20 cellular contexts compared by ENCODE assay signal in the genomic region with DNA sequence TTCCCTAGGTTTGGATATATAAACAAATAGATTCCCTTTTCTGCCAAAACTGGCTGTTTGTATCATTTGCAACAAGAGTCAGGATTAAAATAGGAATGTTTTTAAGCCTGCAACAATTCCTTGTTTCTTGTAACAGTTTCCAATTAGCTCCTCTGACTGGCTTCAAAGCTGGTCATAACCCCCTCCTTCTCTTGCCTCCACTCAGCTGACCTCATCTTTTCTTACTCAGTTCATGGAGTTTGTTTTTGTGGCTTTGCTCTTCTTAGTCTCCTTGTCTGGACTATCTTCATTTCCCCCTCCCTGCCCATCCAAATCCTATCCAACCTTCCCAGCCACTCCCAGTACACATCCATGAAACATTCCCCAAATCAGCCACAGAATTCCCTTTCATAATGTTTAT. TPM values are rescaled to one million over a fixed set of nuclear protein-coding genes. Genes with fewer than 3 reads are reported as not detected.
DNase-seq lines count a peak whose midpoint lies in the region; ATAC-seq and TF ChIP-seq lines count a peak whose summit lies in the region.
"Had no signal": no experiment of that assay in that cellular context is flagged by ENCODE, and none has a peak within 500 bp of the region (broad histone marks: within the 10 kb centered on the region; RNA-seq: fewer than 3 reads in every experiment).

No MANE protein-coding gene starts in this region.

- H4K8ac ChIP-seq in IMR-90 (ENCODE audit: low read depth in 2 of 2, low read length in 2 of 2) (no peak overlapping the region), neuronal stem cell (ENCODE audit: low read depth, low read length) (no peak overlapping the region)

- no peak overlapping the region for H2BK12ac ChIP-seq in neuronal stem cell (ENCODE audit: low read length)

- no peak overlapping the region for H2BK120ac ChIP-seq in IMR-90 (ENCODE audit: low read depth, low read length)
- no peak overlapping the region for H2BK120ac ChIP-seq in neuronal stem cell (ENCODE audit: low read depth, low read length)

- no peak for TF ChIP-seq RAD21 in IMR-90 (IDR thresholded peaks at IDR 0.05; ENCODE audit: low read length)

- peak; percentile 49 for DNase-seq in AG10803 (ENCODE audit: low read depth)
- peak; percentile 41 for DNase-seq in IMR-90
- peak; percentile 64 for DNase-seq in osteoblast (ENCODE audit: insufficient read length, low spot score, missing footprints)
- no peak for DNase-seq in NAMALWA (ENCODE audit: low spot score)
- no peak for DNase-seq in stimulated activated effector memory CD8-positive, alpha-beta T cell treated with anti-CD3 and anti-CD28 coated beads, Interleukin-12 subunit alpha, Interleukin-12 subunit beta, amount 100 ng/mL, for 72 hours (ENCODE audit: low spot score in 2 of 2)
- DNase-seq in neuronal stem cell (ENCODE audit: low spot score): no peak
- no peak for DNase-seq in NCI-H2227 treated with DMSO at 0.1 percent for 48 hours (lab: John Stamatoyannopoulos, UW)
- DNase-seq: BE2C; CD4-positive, alpha-beta T cell; DMS53; GOT3; MV-4-11; NCI-H1417 treated with DMSO at 0.1 percent for 48 hours; NCI-H1930; NCI-H748 treated with DMSO at 0.1 percent for 48 hours; RPMI8226; SIG-M5 had no signal

- TF ChIP-seq CTCF in AG10803 (conservative IDR thresholded peaks at IDR 0.05; ENCODE audit: low read length): no peak
- no peak for TF ChIP-seq CTCF in IMR-90 (conservative IDR thresholded peaks at IDR 0.05; ENCODE audit: low read depth, low read length)
- TF ChIP-seq CTCF in osteoblast (IDR thresholded peaks at IDR 0.05; ENCODE audit: extremely low read depth, low read depth, low read length): no peak

- H3K4me1 ChIP-seq in IMR-90 (ENCODE audit: control insufficient read depth, insufficient read depth, low read length) (no peaks in the 10 kb centered on the region), osteoblast (ENCODE audit: insufficient read depth, low read length) (no peaks in the 10 kb centered on the region), neuronal stem cell (ENCODE audit: control insufficient read depth in 2 of 2, insufficient read depth in 1 of 2, low read depth in 1 of 2, low read length in 2 of 2) (no peaks in the 10 kb centered on the region)
- H3K4me1 ChIP-seq: BE2C had no signal

- no peaks in the 10 kb centered on the region for H3K79me1 ChIP-seq in IMR-90 (ENCODE audit: low read depth in 1 of 2, low read length in 2 of 2)
- no peaks in the 10 kb centered on the region for H3K79me1 ChIP-seq in neuronal stem cell (ENCODE audit: low read depth, low read length)

- H3K9ac ChIP-seq in IMR-90 (ENCODE audit: low read depth, low read length) (no peak overlapping the region), neuronal stem cell (ENCODE audit: low read depth, low read length, poor library complexity) (no peak overlapping the region)

- H3K9me3 Mint-ChIP-seq in dendritic cell treated with granulocyte-macrophage colony-stimulating factor and Interleukin-4, amounts not matched to agents 40 ng/mL and 50 ng/mL, for 4 days: no peaks in the 10 kb centered on the region
- no peaks in the 10 kb centered on the region for H3K9me3 Mint-ChIP-seq in stimulated activated effector memory CD8-positive, alpha-beta T cell treated with anti-CD3 and anti-CD28 coated beads, Interleukin-12 subunit alpha, Interleukin-12 subunit beta, amount 100 ng/mL, for 72 hours
- H3K9me3 Mint-ChIP-seq: CD4-positive, alpha-beta T cell had no signal

- no peak overlapping the region for H3K18ac ChIP-seq in IMR-90 (ENCODE audit: low read depth, low read length)
- H3K18ac ChIP-seq in neuronal stem cell (ENCODE audit: low read length): no peak overlapping the region

- peaks cover 16% of the 10 kb centered on the region for H3K27me3 Mint-ChIP-seq in dendritic cell treated with granulocyte-macrophage colony-stimulating factor and Interleukin-4, amounts not matched to agents 40 ng/mL and 50 ng/mL, for 4 days
- H3K27me3 Mint-ChIP-seq: CD4-positive, alpha-beta T cell had no signal

- CTCF ChIA-PET in IMR-90 (lab: Yijun Ruan, JAX): interaction anchor here (0.7 kb wide), 1 partner anchor 119 kb away, joined by 3 read pairs; no protein-coding TSS in a partner anchor

- H2BK5ac ChIP-seq in IMR-90 (ENCODE audit: low read depth, low read length, poor library complexity, severe bottlenecking) (no peak overlapping the region), neuronal stem cell (ENCODE audit: low read length) (no peak overlapping the region)

- no peak overlapping the region for H3K4me3 ChIP-seq in AG10803 (ENCODE audit: low read length)
- no peak overlapping the region for H3K4me3 ChIP-seq in IMR-90 (ENCODE audit: insufficient read depth, low read depth, low read length)
- H3K4me3 ChIP-seq in osteoblast (ENCODE audit: insufficient read depth, low read length): no peak overlapping the region
- no peak overlapping the region for H3K4me3 ChIP-seq in neuronal stem cell (ENCODE audit: low read length in 2 of 2)
- H3K4me3 ChIP-seq: A549, K562 had no signal

- H4K20me1 ChIP-seq in IMR-90 (ENCODE audit: insufficient read depth, low read length) (no peaks in the 10 kb centered on the region), osteoblast (ENCODE audit: insufficient read depth, low read length) (no peaks in the 10 kb centered on the region)

- in situ Hi-C loops in IMR-90 (cut with MboI; ENCODE audit: low sequenced_read_pairs): no loop called here

- H3K27ac Mint-ChIP-seq in dendritic cell treated with granulocyte-macrophage colony-stimulating factor and Interleukin-4, amounts not matched to agents 40 ng/mL and 50 ng/mL, for 4 days: peak overlapping the region; percentile 51
- no peak overlapping the region for H3K27ac Mint-ChIP-seq in stimulated activated effector memory CD8-positive, alpha-beta T cell treated with anti-CD3 and anti-CD28 coated beads, Interleukin-12 subunit alpha, Interleukin-12 subunit beta, amount 100 ng/mL, for 72 hours
- H3K27ac Mint-ChIP-seq: CD4-positive, alpha-beta T cell had no signal

- H3K4me1 Mint-ChIP-seq in dendritic cell treated with granulocyte-macrophage colony-stimulating factor and Interleukin-4, amounts not matched to agents 40 ng/mL and 50 ng/mL, for 4 days (ENCODE audit: low read depth): peaks cover 20% of the 10 kb centered on the region
- H3K4me1 Mint-ChIP-seq in stimulated activated effector memory CD8-positive, alpha-beta T cell treated with anti-CD3 and anti-CD28 coated beads, Interleukin-12 subunit alpha, Interleukin-12 subunit beta, amount 100 ng/mL, for 72 hours: peaks cover 6% of the 10 kb centered on the region

- no peak overlapping the region for H4K91ac ChIP-seq in IMR-90 (ENCODE audit: insufficient read depth, low read depth, low read length)
- no peak overlapping the region for H4K91ac ChIP-seq in neuronal stem cell (ENCODE audit: low read depth, low read length, poor library complexity)

- H3K9me1 ChIP-seq in IMR-90 (ENCODE audit: insufficient read depth, low read length): no peaks in the 10 kb centered on the region

- H2AFZ ChIP-seq in IMR-90 (replicated peaks; ENCODE audit: low read length, poor library complexity) (no peak overlapping the region), osteoblast (ENCODE audit: low read length) (peak overlapping the region; percentile 1), neuronal stem cell (ENCODE audit: low read length) (no peak overlapping the region)

- H3K79me2 ChIP-seq in osteoblast (ENCODE audit: insufficient read depth, low read length): no peaks in the 10 kb centered on the region

- H3K56ac ChIP-seq in IMR-90 (ENCODE audit: extremely low read depth, insufficient read depth, low read length): no peak overlapping the region

- no peak overlapping the region for H3K4me3 Mint-ChIP-seq in dendritic cell treated with granulocyte-macrophage colony-stimulating factor and Interleukin-4, amounts not matched to agents 40 ng/mL and 50 ng/mL, for 4 days
- no peak overlapping the region for H3K4me3 Mint-ChIP-seq in stimulated activated effector memory CD8-positive, alpha-beta T cell treated with anti-CD3 and anti-CD28 coated beads, Interleukin-12 subunit alpha, Interleukin-12 subunit beta, amount 100 ng/mL, for 72 hours
- H3K4me3 Mint-ChIP-seq: CD4-positive, alpha-beta T cell had no signal

- POLR2A ChIA-PET in IMR-90 (lab: Charles Lee; ENCODE audit: unreplicated experiment): no interaction called here

- H3K9me3 ChIP-seq in IMR-90 (ENCODE audit: control insufficient read depth, insufficient read depth, low read length): no peaks in the 10 kb centered on the region
- H3K9me3 ChIP-seq in osteoblast (ENCODE audit: low read depth, low read length): no peaks in the 10 kb centered on the region
- no peaks in the 10 kb centered on the region for H3K9me3 ChIP-seq in neuronal stem cell (replicated peaks in 1 of 2; ENCODE audit: control insufficient read depth in 2 of 2, insufficient read depth in 1 of 2, low read depth in 1 of 2, low read length in 2 of 2)
- H3K9me3 ChIP-seq: A549, BE2C had no signal

- H3K4me2 ChIP-seq in IMR-90 (ENCODE audit: low read depth, low read length) (no peak overlapping the region), osteoblast (ENCODE audit: insufficient read depth, low read length) (no peak overlapping the region), neuronal stem cell (ENCODE audit: insufficient read depth, low read length, poor library complexity, severe bottlenecking) (no peak overlapping the region)
- H3K4me2 ChIP-seq: A549 had no signal

- peak overlapping the region; percentile 26; the same call in 1 of the 2 replicates for H3K14ac ChIP-seq in IMR-90 (replicated peaks; ENCODE audit: low read depth, low read length)
- H3K14ac ChIP-seq in neuronal stem cell (ENCODE audit: low read length): no peak overlapping the region

- no peak overlapping the region for H4K5ac ChIP-seq in IMR-90 (ENCODE audit: low read depth, low read length)

- intact Hi-C loops in IMR-90 (cut with micrococcal nuclease): no loop called here
- intact Hi-C loops in dendritic cell treated with granulocyte-macrophage colony-stimulating factor and Interleukin-4, amounts not matched to agents 40 ng/mL and 50 ng/mL, for 4 days (cut with micrococcal nuclease): no loop called here

- BruUV-seq in IMR-90 (replicated peaks; lab: Mats Ljungman, UMichigan): no TSS peak

- H2AK9ac ChIP-seq in IMR-90 (replicated peaks; ENCODE audit: low read depth, low read length, poor library complexity): no peak overlapping the region

- dilution Hi-C loops in IMR-90 (cut with HindIII; ENCODE audit: low sequenced_read_pairs, unreplicated experiment): no loop called here

- peak; percentile 76 for ATAC-seq in IMR-90 (ENCODE audit: low read depth)
- ATAC-seq in stimulated activated effector memory CD8-positive, alpha-beta T cell treated with anti-CD3 and anti-CD28 coated beads, Interleukin-12 subunit alpha, Interleukin-12 subunit beta, amount 100 ng/mL, for 72 hours: no peak
- ATAC-seq: A549, K562 had no signal

- no peak overlapping the region for H3K4ac ChIP-seq in IMR-90 (ENCODE audit: low read depth, low read length)
- no peak overlapping the region for H3K4ac ChIP-seq in neuronal stem cell (ENCODE audit: low read length)

- no peak overlapping the region for H2BK20ac ChIP-seq in IMR-90 (ENCODE audit: low read depth, low read length)

- H3K27me3 ChIP-seq in IMR-90 (ENCODE audit: control insufficient read depth, insufficient read depth, low read length) (peaks cover 1% of the 10 kb centered on the region; the same call in 1 of the 2 replicates), osteoblast (ENCODE audit: insufficient read depth, low read length) (no peaks in the 10 kb centered on the region), neuronal stem cell (ENCODE audit: control insufficient read depth in 3 of 3, insufficient read depth in 3 of 3, low read depth in 1 of 3, low read length in 3 of 3) (peaks cover 0 to 6% (median 0%) of the 10 kb centered on the region in 3 experiments)
- H3K27me3 ChIP-seq: BE2C had no signal

- no peak overlapping the region for H3K27ac ChIP-seq in IMR-90 (ENCODE audit: insufficient read depth, low read length)
- no peak overlapping the region for H3K27ac ChIP-seq in osteoblast (ENCODE audit: low read depth, low read length)
- no peak overlapping the region for H3K27ac ChIP-seq in neuronal stem cell (replicated peaks; ENCODE audit: low read length)
- H3K27ac ChIP-seq: A549 had no signal

- H3K23ac ChIP-seq in IMR-90 (ENCODE audit: low read depth, low read length) (no peak overlapping the region), neuronal stem cell (ENCODE audit: low read depth, low read length, poor library complexity) (no peak overlapping the region)

- no peaks in the 10 kb centered on the region for H3K36me3 Mint-ChIP-seq in dendritic cell treated with granulocyte-macrophage colony-stimulating factor and Interleukin-4, amounts not matched to agents 40 ng/mL and 50 ng/mL, for 4 days (ENCODE audit: low read depth)
- H3K36me3 Mint-ChIP-seq in stimulated activated effector memory CD8-positive, alpha-beta T cell treated with anti-CD3 and anti-CD28 coated beads, Interleukin-12 subunit alpha, Interleukin-12 subunit beta, amount 100 ng/mL, for 72 hours: no peaks in the 10 kb centered on the region

- no peak overlapping the region for H2BK15ac ChIP-seq in IMR-90 (ENCODE audit: low read depth, low read length)
- no peak overlapping the region for H2BK15ac ChIP-seq in neuronal stem cell (ENCODE audit: low read length)

- H3K36me3 ChIP-seq in IMR-90 (ENCODE audit: control insufficient read depth, insufficient read depth, low read length): no peaks in the 10 kb centered on the region
- H3K36me3 ChIP-seq in osteoblast (ENCODE audit: insufficient read depth, low read length): no peaks in the 10 kb centered on the region
- no peaks in the 10 kb centered on the region for H3K36me3 ChIP-seq in neuronal stem cell (replicated peaks in 1 of 2; ENCODE audit: control insufficient read depth in 2 of 2, insufficient read depth in 2 of 2, low read length in 2 of 2)
- H3K36me3 ChIP-seq: BE2C had no signal

- no peak for TF ChIP-seq POLR2A in IMR-90 (IDR thresholded peaks at IDR 0.05; ENCODE audit: low read depth, low read length)

- H2AK5ac ChIP-seq in IMR-90 (ENCODE audit: low read depth, low read length): no peak overlapping the region
- no peak overlapping the region for H2AK5ac ChIP-seq in neuronal stem cell (ENCODE audit: low read depth, low read length)

RNA-seq across cellular contexts. Expression of a gene that starts 14.3 kb away (rescaled TPM):
- total RNA-seq in IMR-90 (2012; rRNA removed) (13.1 and 15.1 TPM in 2 replicates), osteoblast (46.9 and 57.2 TPM in 2 replicates)
- 5.2 and 7.5 TPM in 2 replicates for polyA plus RNA-seq in IMR-90 (2012; rRNA removed)
- polyA plus RNA-seq in IMR-90 (2012; cell fraction: cytosol; rRNA removed): 3.1 and 5.5 TPM in 2 replicates
- 4.1 and 12.6 TPM in 2 replicates for polyA plus RNA-seq in IMR-90 (2012; cell fraction: nucleus; rRNA removed; ENCODE audit: low replicate concordance)
- polyA plus RNA-seq in neuronal stem cell (2013, experiment 1 of 2): 7.0 TPM
- 7.4 TPM for polyA plus RNA-seq in neuronal stem cell (2013, experiment 2 of 2)

Comparison
In these comparisons a context has a peak if more than half of its experiments do, and no peak if none do; other contexts are left out.
1. DNase-seq: peak in AG10803 (single experiment), IMR-90 (single experiment) and osteoblast (single experiment); none in NAMALWA (single experiment), stimulated activated effector memory CD8-positive, alpha-beta T cell treated with anti-CD3 and anti-CD28 coated beads, Interleukin-12 subunit alpha, Interleukin-12 subunit beta, amount 100 ng/mL, for 72 hours (0 of 2), neuronal stem cell (single experiment) and NCI-H2227 treated with DMSO at 0.1 percent for 48 hours (single experiment).